20 cellular contexts compared by ENCODE assay signal in the genomic region with DNA sequence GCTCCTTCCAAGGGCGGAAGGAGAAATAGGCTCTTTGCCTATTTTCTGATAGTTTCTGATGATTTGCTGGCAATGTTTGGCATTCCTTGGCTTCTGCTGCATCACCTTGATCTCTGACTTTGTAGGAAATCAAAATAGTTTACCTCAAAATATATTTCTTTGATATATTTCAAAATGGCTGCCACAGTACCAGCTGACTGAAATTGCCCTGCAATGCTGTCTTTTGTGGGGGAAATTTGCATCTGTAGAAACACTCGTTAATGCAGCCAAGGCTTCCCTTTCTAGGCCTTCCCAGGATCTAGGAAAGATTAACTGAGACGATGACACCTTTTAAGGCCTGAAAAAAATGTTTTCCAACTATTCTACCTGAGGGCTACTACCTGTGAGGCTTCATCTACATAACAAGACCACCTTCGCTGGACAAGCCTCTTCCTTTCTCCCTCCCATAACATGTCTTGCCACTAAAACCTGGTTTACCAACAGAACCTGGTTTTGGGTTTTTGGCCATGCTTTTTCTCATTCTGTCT.
A peak's percentile ranks its signal among the peaks of the same experiment; 100 is the strongest.
DNase-seq lines count a peak whose midpoint lies in the region; ATAC-seq and TF ChIP-seq lines count a peak whose summit lies in the region.
"Had no signal": no experiment of that assay in that cellular context is flagged by ENCODE, and none has a peak within 500 bp of the region (broad histone marks: within the 10 kb centered on the region; RNA-seq: fewer than 3 reads in every experiment).

No MANE protein-coding gene starts in this region.

- no peak for ATAC-seq in naive thymus-derived CD4-positive, alpha-beta T cell
- no peak for ATAC-seq in CD4-positive, alpha-beta T cell (ENCODE audit: poor library complexity)

- H3K14ac ChIP-seq in H9 (ENCODE audit: insufficient read depth, low read length), result peak overlapping the region; percentile 31; the same call in 1 of the 2 replicates

- peak overlapping the region; percentile 86 for H3K27ac ChIP-seq in H9 (ENCODE audit: insufficient read length, low read depth, low read length)
- no peak overlapping the region for H3K27ac ChIP-seq in OCI-LY1 (ENCODE audit: low read depth, low read length, poor library complexity, severe bottlenecking)
- H3K27ac ChIP-seq in naive thymus-derived CD4-positive, alpha-beta T cell (ENCODE audit: low read depth, low read length), result no peak overlapping the region
- no peak overlapping the region for H3K27ac ChIP-seq in CD4-positive, alpha-beta T cell (ENCODE audit: low read depth, low read length)
- H3K27ac ChIP-seq: BLaER1 treated with 17β-estradiol and CSF1 and Interleukin-3, amounts not matched to agents 10 nM and 100 nM; HL-60 had no signal

- no peak overlapping the region for H4K91ac ChIP-seq in H9 (ENCODE audit: insufficient read length, low read depth, low read length)

- no peaks in the 10 kb centered on the region for H4K20me1 ChIP-seq in H9 (ENCODE audit: control insufficient read depth, insufficient read depth, insufficient read length)
- H4K20me1 ChIP-seq in OCI-LY1 (ENCODE audit: insufficient read depth, low read length), result no peaks in the 10 kb centered on the region
- H4K20me1 ChIP-seq: BLaER1 treated with 17β-estradiol and CSF1 and Interleukin-3, amounts not matched to agents 10 nM and 100 nM had no signal

- CTCF ChIA-PET in naive thymus-derived CD4-positive, alpha-beta T cell (lab: Charles Lee), result no interaction called here
- CTCF ChIA-PET in CD4-positive, alpha-beta T cell (lab: Charles Lee), result no interaction called here

- no peak overlapping the region for H3K56ac ChIP-seq in H9 (ENCODE audit: insufficient read length, low read depth, low read length)

- H2AFZ ChIP-seq in H9 (ENCODE audit: low read length) (no peak overlapping the region), OCI-LY1 (ENCODE audit: low read length) (peak overlapping the region; percentile 6; the same call in 1 of the 2 replicates)

- no peaks in the 10 kb centered on the region for H3K23me2 ChIP-seq in H9 (ENCODE audit: insufficient read length, low read depth, low read length, poor library complexity, severe bottlenecking)

- H4K5ac ChIP-seq in H9 (ENCODE audit: insufficient read length, low read depth, low read length), result no peak overlapping the region

- no peak overlapping the region for H2BK120ac ChIP-seq in H9 (ENCODE audit: low read depth, low read length, poor library complexity, severe bottlenecking)

- no peaks in the 10 kb centered on the region for H3K9me2 ChIP-seq in OCI-LY1 (ENCODE audit: low read depth, low read length)

- H3K27ac Mint-ChIP-seq in H9, result peak overlapping the region; percentile 2 to 92 (median 90)
- no peak overlapping the region for H3K27ac Mint-ChIP-seq in naive thymus-derived CD4-positive, alpha-beta T cell
- no peak overlapping the region for H3K27ac Mint-ChIP-seq in CD4-positive, alpha-beta T cell
- H3K27ac Mint-ChIP-seq: CD4-positive, alpha-beta memory T cell; HFFc6; IgD-negative memory B cell had no signal

- H3K4me2 ChIP-seq in H9 (ENCODE audit: insufficient read depth, insufficient read length, low read length) (no peak overlapping the region), OCI-LY1 (ENCODE audit: low read length) (no peak overlapping the region)
- H3K4me2 ChIP-seq: BLaER1 treated with 17β-estradiol and CSF1 and Interleukin-3, amounts not matched to agents 10 nM and 100 nM had no signal

- H3K27me3 Mint-ChIP-seq in H9 (ENCODE audit: low read depth), result no peaks in the 10 kb centered on the region
- no peaks in the 10 kb centered on the region for H3K27me3 Mint-ChIP-seq in naive thymus-derived CD4-positive, alpha-beta T cell
- H3K27me3 Mint-ChIP-seq in CD4-positive, alpha-beta T cell, result no peaks in the 10 kb centered on the region
- H3K27me3 Mint-ChIP-seq: IgD-negative memory B cell had no signal

- no peaks in the 10 kb centered on the region for H3K79me1 ChIP-seq in H9 (ENCODE audit: insufficient read depth, low read depth, low read length, poor library complexity, severe bottlenecking)

- H3F3A ChIP-seq in OCI-LY1 (ENCODE audit: insufficient read depth, low read length), result no peaks in the 10 kb centered on the region

- no peak overlapping the region for H2BK20ac ChIP-seq in H9 (ENCODE audit: low read depth, low read length, poor library complexity, severe bottlenecking)

- peak overlapping the region; percentile 90 for H3T11ph ChIP-seq in H9 (ENCODE audit: low read length)

- H4K8ac ChIP-seq in H9 (replicated peaks; ENCODE audit: insufficient read length, low read depth, low read length), result no peak overlapping the region

- intact Hi-C loops in naive thymus-derived CD4-positive, alpha-beta T cell (cut with micrococcal nuclease), result no loop called here
- intact Hi-C loops in CD4-positive, alpha-beta T cell (cut with DNase I, micrococcal nuclease), result no loop called here

- H3K4me1 ChIP-seq in H9 (ENCODE audit: insufficient read depth, low read length) (peaks cover 11% of the 10 kb centered on the region; the same call in 1 of the 2 replicates), OCI-LY1 (ENCODE audit: insufficient read depth, low read length, severe bottlenecking) (peaks cover 22% of the 10 kb centered on the region)
- H3K4me1 ChIP-seq in naive thymus-derived CD4-positive, alpha-beta T cell (ENCODE audit: control insufficient read depth in 2 of 2, insufficient read depth in 2 of 2, low read length in 2 of 2), result no peaks in the 10 kb centered on the region
- H3K4me1 ChIP-seq: BLaER1 treated with 17β-estradiol and CSF1 and Interleukin-3, amounts not matched to agents 10 nM and 100 nM had no signal

- H3K79me2 ChIP-seq in H9 (ENCODE audit: insufficient read depth, low read length) (no peaks in the 10 kb centered on the region), OCI-LY1 (ENCODE audit: insufficient read depth, low read length) (no peaks in the 10 kb centered on the region)

- H3K9me3 ChIP-seq in H9 (ENCODE audit: control insufficient read depth, low read depth, low read length) (no peaks in the 10 kb centered on the region), OCI-LY1 (ENCODE audit: low read length) (no peaks in the 10 kb centered on the region)
- H3K9me3 ChIP-seq in naive thymus-derived CD4-positive, alpha-beta T cell (ENCODE audit: control insufficient read depth in 2 of 3, low read length in 3 of 3), result no peaks in the 10 kb centered on the region
- no peaks in the 10 kb centered on the region for H3K9me3 ChIP-seq in CD4-positive, alpha-beta T cell (ENCODE audit: control insufficient read depth, low read length)
- H3K9me3 ChIP-seq: BLaER1 treated with 17β-estradiol and CSF1 and Interleukin-3, amounts not matched to agents 10 nM and 100 nM had no signal

- H3K36me3 ChIP-seq in OCI-LY1 (ENCODE audit: insufficient read depth, low read length), result no peaks in the 10 kb centered on the region
- no peaks in the 10 kb centered on the region for H3K36me3 ChIP-seq in naive thymus-derived CD4-positive, alpha-beta T cell (ENCODE audit: control insufficient read depth in 2 of 3, insufficient read depth in 3 of 3, low read length in 3 of 3)
- H3K36me3 ChIP-seq: BLaER1 treated with 17β-estradiol and CSF1 and Interleukin-3, amounts not matched to agents 10 nM and 100 nM had no signal

- no peak overlapping the region for H2BK15ac ChIP-seq in H9 (ENCODE audit: low read depth, low read length)

- H3K4ac ChIP-seq in H9 (ENCODE audit: low read depth, low read length), result no peak overlapping the region; the same call in 1 of the 2 replicates

- peak overlapping the region; percentile 75 for H2BK5ac ChIP-seq in H9 (ENCODE audit: insufficient read length, low read length)

- no peak overlapping the region for H3K18ac ChIP-seq in H9 (ENCODE audit: insufficient read length, low read depth, low read length)

- no peak overlapping the region for H3K9ac ChIP-seq in H9 (ENCODE audit: extremely low read depth, insufficient read length, low read length)
- no peak overlapping the region for H3K9ac ChIP-seq in OCI-LY1 (ENCODE audit: low read length)
- H3K9ac ChIP-seq: BLaER1 treated with 17β-estradiol and CSF1 and Interleukin-3, amounts not matched to agents 10 nM and 100 nM had no signal

- peaks cover 56 to 57% of the 10 kb centered on the region in 2 experiments for H3K4me1 Mint-ChIP-seq in H9
- peaks cover 0 to 7% (median 0%) of the 10 kb centered on the region in 7 donors for H3K4me1 Mint-ChIP-seq in naive thymus-derived CD4-positive, alpha-beta T cell
- H3K4me1 Mint-ChIP-seq in CD4-positive, alpha-beta T cell (ENCODE audit: low read depth), result no peaks in the 10 kb centered on the region
- H3K4me1 Mint-ChIP-seq: CD4-positive, alpha-beta memory T cell; IgD-negative memory B cell had no signal

- TF ChIP-seq CTCF in H9 (conservative IDR thresholded peaks at IDR 0.05), result no peak
- TF ChIP-seq CTCF in OCI-LY1 (IDR thresholded peaks at IDR 0.05; ENCODE audit: low read length), result no peak
- TF ChIP-seq CTCF in CD4-positive, alpha-beta T cell (IDR thresholded peaks at IDR 0.05), result no peak

- no peak overlapping the region for H2AK5ac ChIP-seq in H9 (ENCODE audit: insufficient read length, low read length)

- no peak overlapping the region for H3K4me3 Mint-ChIP-seq in H9
- H3K4me3 Mint-ChIP-seq in naive thymus-derived CD4-positive, alpha-beta T cell, result no peak overlapping the region
- no peak overlapping the region for H3K4me3 Mint-ChIP-seq in CD4-positive, alpha-beta T cell
- H3K4me3 Mint-ChIP-seq: CD4-positive, alpha-beta memory T cell; HFFc6; IgD-negative memory B cell had no signal

- DNase-seq in H9 (peak; percentile 37), iPS DF 19.7 (ENCODE audit: low read depth, low spot score) (peak; percentile 73), iPS-NIHi11 (ENCODE audit: low spot score) (peak; percentile 14), NCI-H1092 treated with DMSO at 0.1 percent for 48 hours (lab: John Stamatoyannopoulos, UW) (no peak), CD1c-positive myeloid dendritic cell (ENCODE audit: extremely low spot score) (no peak)
- no peak for DNase-seq in naive thymus-derived CD4-positive, alpha-beta T cell
- no peak for DNase-seq in CD4-positive, alpha-beta T cell
- DNase-seq: ACHN; CD4-positive, alpha-beta memory T cell; DMS153; DND-41; GF-D8; GOT3; HCEC 1CT; HFFc6; KG1 had no signal

- H3K23ac ChIP-seq in H9 (ENCODE audit: insufficient read length, low read depth, low read length), result no peak overlapping the region

- H2BK12ac ChIP-seq in H9 (ENCODE audit: insufficient read length, low read depth, low read length), result peak overlapping the region; percentile 21

- H3K36me3 Mint-ChIP-seq in H9 (ENCODE audit: insufficient read depth in 1 of 3, low read depth in 3 of 3), result peaks cover 4 to 12% (median 4%) of the 10 kb centered on the region in 3 experiments; a peak in 5 of 7 replicates
- H3K36me3 Mint-ChIP-seq in naive thymus-derived CD4-positive, alpha-beta T cell, result peaks cover 0 to 8% (median 0%) of the 10 kb centered on the region in 5 donors
- no peaks in the 10 kb centered on the region for H3K36me3 Mint-ChIP-seq in CD4-positive, alpha-beta T cell (ENCODE audit: low read depth)
- H3K36me3 Mint-ChIP-seq: CD4-positive, alpha-beta memory T cell; IgD-negative memory B cell had no signal

- POLR2A ChIA-PET in naive thymus-derived CD4-positive, alpha-beta T cell (lab: Charles Lee), result no interaction called here
- POLR2A ChIA-PET in CD4-positive, alpha-beta T cell (lab: Charles Lee), result no interaction called here

- no CpG with 5 or more reads among the region's 4 CpGs for WGBS in H9 (ENCODE audit: extremely low coverage, insufficient read length, low lambda C conversion rate)

- no peaks in the 10 kb centered on the region for H3K27me3 ChIP-seq in H9 (ENCODE audit: insufficient read depth, low read length)
- H3K27me3 ChIP-seq in OCI-LY1 (ENCODE audit: insufficient read depth, low read length), result no peaks in the 10 kb centered on the region
- no peaks in the 10 kb centered on the region for H3K27me3 ChIP-seq in naive thymus-derived CD4-positive, alpha-beta T cell (ENCODE audit: control insufficient read depth in 2 of 2, insufficient read depth in 2 of 2, low read length in 2 of 2)
- no peaks in the 10 kb centered on the region for H3K27me3 ChIP-seq in CD4-positive, alpha-beta T cell (ENCODE audit: control insufficient read depth, insufficient read depth, low read length)
- H3K27me3 ChIP-seq: BLaER1 treated with 17β-estradiol and CSF1 and Interleukin-3, amounts not matched to agents 10 nM and 100 nM had no signal

- H3K4me3 ChIP-seq in OCI-LY1 (ENCODE audit: low read depth, low read length, poor library complexity, severe bottlenecking), result no peak overlapping the region
- no peak overlapping the region for H3K4me3 ChIP-seq in naive thymus-derived CD4-positive, alpha-beta T cell (ENCODE audit: low read length)
- H3K4me3 ChIP-seq: BLaER1 treated with 17β-estradiol and CSF1 and Interleukin-3, amounts not matched to agents 10 nM and 100 nM had no signal

- H3K9me3 Mint-ChIP-seq in H9, result peaks cover 0 to 8% of the 10 kb centered on the region in 2 experiments; a peak in 3 of 5 replicates
- H3K9me3 Mint-ChIP-seq in naive thymus-derived CD4-positive, alpha-beta T cell, result peaks cover 0 to 6% (median 0%) of the 10 kb centered on the region in 11 donors
- no peaks in the 10 kb centered on the region for H3K9me3 Mint-ChIP-seq in CD4-positive, alpha-beta T cell
- H3K9me3 Mint-ChIP-seq: HFFc6 had no signal

Comparison
In these comparisons a context has a peak if more than half of its experiments do, and no peak if none do; other contexts are left out.
1. DNase-seq: peak in H9 (single experiment), iPS DF 19.7 (single experiment) and iPS-NIHi11 (single experiment); none in NCI-H1092 treated with DMSO at 0.1 percent for 48 hours (single experiment), naive thymus-derived CD4-positive, alpha-beta T cell (0 of 9), CD4-positive, alpha-beta T cell (0 of 10) and CD1c-positive myeloid dendritic cell (single experiment).
2. H3K27ac Mint-ChIP-seq: peak in H9 (3 of 3); none in naive thymus-derived CD4-positive, alpha-beta T cell (0 of 9) and CD4-positive, alpha-beta T cell (single experiment).